ENCODE assay signal across 19 cellular contexts in genomic region chr19:32550666-32551065, GRCh38. TPM values are rescaled to one million over a fixed set of nuclear protein-coding genes. Genes with fewer than 3 reads are reported as not detected.
DNase-seq lines count a peak whose midpoint lies in the region; ATAC-seq and TF ChIP-seq lines count a peak whose summit lies in the region.
"Had no signal": no experiment of that assay in that cellular context is flagged by ENCODE, and none has a peak within 500 bp of the region (broad histone marks: within the 10 kb centered on the region; RNA-seq: fewer than 3 reads in every experiment).

No MANE protein-coding gene starts in this region.

- TF ChIP-seq CTCF in prostate gland (IDR thresholded peaks at IDR 0.05) = no peak

- 49% methylated on average over 5 of the region's 5 CpGs for WGBS in prostate gland

- no peak for ATAC-seq in GM21737 (IDR thresholded peaks at IDR 0.05; ENCODE audit: unreplicated experiment)
- ATAC-seq: GM23338 had no signal

- TF ChIP-seq POLR2A in prostate gland (IDR thresholded peaks at IDR 0.05) = no peak

- no peaks in the 10 kb centered on the region for H3K36me3 ChIP-seq in prostate gland
- H3K36me3 ChIP-seq: HAP-1, SJCRH30 had no signal

- no peaks in the 10 kb centered on the region for H3K4me1 ChIP-seq in prostate gland (replicated peaks)
- H3K4me1 ChIP-seq: A549, HAP-1 had no signal

- H3K4me3 ChIP-seq in prostate gland = no peak overlapping the region
- H3K4me3 ChIP-seq: A549, GM23338, HAP-1, SJCRH30 had no signal

- intact Hi-C loops in prostate gland (cut with DNase I) = no loop called here

- H3K27ac ChIP-seq in prostate gland = no peak overlapping the region
- H3K27ac ChIP-seq: A549, HL-60, SJCRH30 had no signal

- no peaks in the 10 kb centered on the region for H3K9me3 ChIP-seq in prostate gland
- H3K9me3 ChIP-seq: A549, HAP-1, SJCRH30 had no signal

- DNase-seq in NCI-H748 (lab: John Stamatoyannopoulos, UW; ENCODE audit: unreplicated experiment) (peak; percentile 27), NCI-H748 treated with DMSO at 0.1 percent for 48 hours (lab: John Stamatoyannopoulos, UW) (no peak), DMS 273 (lab: John Stamatoyannopoulos, UW; ENCODE audit: unreplicated experiment) (peak; percentile 90), NCI-H2171 treated with DMSO at 0.1 percent for 48 hours (lab: John Stamatoyannopoulos, UW) (peak; percentile 69), middle frontal gyrus (ENCODE audit: extremely low spot score, low spot score) (peak; percentile 26), amygdala (lab: John Stamatoyannopoulos, UW) (no peak), prostate gland (ENCODE audit: low spot score) (no peak)
- DNase-seq: CD4-positive, CD25-positive, alpha-beta regulatory T cell; KBM-7; NCI-H1092; NCI-H1436; NCI-H2081; NCI-H526 had no signal

- no peaks in the 10 kb centered on the region for H3K27me3 ChIP-seq in prostate gland (replicated peaks; ENCODE audit: insufficient read depth)
- H3K27me3 ChIP-seq: SJCRH30 had no signal

RNA-seq across cellular contexts. Expression of gene PDCD5, which starts 30.3 kb away (rescaled TPM):
- 100 to 1,000 TPM in 1 of 2 donors, 10 to 100 TPM in 1; 92.8 to 106 TPM for total RNA-seq in prostate gland

Comparison
In these comparisons a context has a peak if more than half of its experiments do, and no peak if none do; other contexts are left out.
1. DNase-seq: peak in NCI-H748 (single experiment), DMS 273 (single experiment), NCI-H2171 treated with DMSO at 0.1 percent for 48 hours (single experiment) and middle frontal gyrus (single experiment); none in NCI-H748 treated with DMSO at 0.1 percent for 48 hours (single experiment), amygdala (0 of 56) and prostate gland (single experiment).